In the genomic region with DNA sequence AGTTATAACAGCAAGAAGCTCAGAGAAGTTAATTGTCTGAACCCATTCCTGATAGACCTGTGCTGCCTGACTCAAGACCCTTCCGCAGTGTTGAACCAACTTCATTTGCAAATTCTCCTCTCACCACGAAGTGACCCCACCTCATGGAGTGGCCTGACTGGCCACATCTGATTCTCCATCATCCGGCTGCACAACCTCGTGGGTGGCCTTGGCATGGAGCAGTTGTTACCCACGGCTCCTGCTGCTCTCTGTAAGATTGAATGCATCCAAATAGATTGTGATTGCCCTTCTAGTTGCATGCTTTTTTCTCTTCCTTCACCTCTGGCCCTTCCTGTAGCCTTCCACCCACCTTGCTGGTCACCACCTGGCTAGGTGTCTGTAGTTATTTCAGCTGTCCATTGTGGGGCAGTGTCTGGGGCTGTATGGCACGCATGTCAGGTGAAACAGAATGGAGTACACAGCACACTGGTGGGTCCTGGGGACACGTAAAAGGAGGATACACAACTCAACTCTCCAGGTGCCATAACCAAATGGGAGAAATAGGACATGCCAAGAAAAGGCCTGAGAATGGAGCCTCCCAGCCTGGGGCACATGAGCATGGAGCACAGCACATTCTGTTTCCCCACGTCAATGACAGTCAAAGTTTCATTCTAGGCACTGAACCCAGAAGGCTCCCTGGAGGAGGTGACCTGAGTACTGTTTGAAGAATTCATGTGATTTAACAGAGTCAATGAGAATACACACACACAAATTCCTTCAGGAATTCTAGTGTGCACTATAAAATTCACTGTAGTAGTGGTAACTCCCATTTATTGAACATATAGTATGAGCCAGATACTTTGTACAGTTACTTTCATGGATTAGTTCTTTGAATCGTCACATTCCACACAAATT, we compare ENCODE assay signal across 15 cellular contexts.
"Had no signal": no experiment of that assay in that cellular context is flagged by ENCODE, and none has a peak within 500 bp of the region (broad histone marks: within the 10 kb centered on the region; RNA-seq: fewer than 3 reads in every experiment).

No MANE protein-coding gene starts in this region.

- H3K9me3 ChIP-seq: heart right ventricle, ovary, right atrium auricular region had no signal

- H3K27ac ChIP-seq: heart right ventricle, ovary, right atrium auricular region had no signal

- H3K4me3 ChIP-seq: heart right ventricle, ovary, right atrium auricular region had no signal

- H3K4me3 Mint-ChIP-seq: mesothelial cell of epicardium, natural killer cell, neural crest cell had no signal

- ATAC-seq: esophagus mucosa, heart right ventricle, left lobe of liver, natural killer cell had no signal

- DNase-seq: effector memory CD4-positive, alpha-beta T cell; heart right ventricle; hypothalamus; mammary epithelial cell; natural killer cell; ovary; small intestine; stimulated activated CD4-positive, alpha-beta T cell treated with anti-CD3 and anti-CD28 coated beads, Interleukin-12 subunit alpha, Interleukin-12 subunit beta, amount 100 ng/mL, for 4 hours; stimulated activated naive CD4-positive, alpha-beta T cell treated with Interleukin-2 at 50 U/mL for 16 hours; trophoblast cell had no signal

- H3K4me1 ChIP-seq: heart right ventricle, right atrium auricular region had no signal

- H3K36me3 ChIP-seq: heart right ventricle, ovary, right atrium auricular region had no signal

- H3K9me3 Mint-ChIP-seq: mesothelial cell of epicardium, natural killer cell, neural crest cell had no signal

- H3K27me3 ChIP-seq: ovary, right atrium auricular region had no signal

- H3K27ac Mint-ChIP-seq: mesothelial cell of epicardium, natural killer cell had no signal

- H3K4me1 Mint-ChIP-seq: natural killer cell had no signal

- H3K36me3 Mint-ChIP-seq: mesothelial cell of epicardium, natural killer cell had no signal
